11 cellular contexts compared by ENCODE assay signal in genomic region chr11:46718155-46719019, GRCh38. TPM values are rescaled to one million over a fixed set of nuclear protein-coding genes. Genes with fewer than 3 reads are reported as not detected.
DNase-seq lines count a peak whose midpoint lies in the region; ATAC-seq, FAIRE-seq and TF ChIP-seq lines count a peak whose summit lies in the region.
"Had no signal": no experiment of that assay in that cellular context is flagged by ENCODE, and none has a peak within 500 bp of the region (broad histone marks: within the 10 kb centered on the region; RNA-seq: fewer than 3 reads in every experiment).

No MANE protein-coding gene starts in this region.

- no peak overlapping the region for H3K27ac ChIP-seq in osteoblast (ENCODE audit: low read depth, low read length)

- TF ChIP-seq CTCF in osteoblast (IDR thresholded peaks at IDR 0.05; ENCODE audit: extremely low read depth, low read depth, low read length), result no peak

- H3K36me3 Mint-ChIP-seq in activated T-helper 17 cell treated with anti-CD3 and anti-CD28 coated beads, Interleukin-2, amount 50 U/mL, for 72 hours (ENCODE audit: low read depth), result no peaks in the 10 kb centered on the region
- H3K36me3 Mint-ChIP-seq: activated naive CD8-positive, alpha-beta T cell; immature natural killer cell had no signal

- no peaks in the 10 kb centered on the region for H3K27me3 ChIP-seq in osteoblast (ENCODE audit: insufficient read depth, low read length)

- H3K4me2 ChIP-seq in osteoblast (ENCODE audit: insufficient read depth, low read length), result no peak overlapping the region

- no peaks in the 10 kb centered on the region for H3K79me2 ChIP-seq in osteoblast (ENCODE audit: insufficient read depth, low read length)

- H3K9me3 ChIP-seq in osteoblast (ENCODE audit: low read depth, low read length), result no peaks in the 10 kb centered on the region

- no peaks in the 10 kb centered on the region for H3K27me3 Mint-ChIP-seq in activated T-helper 17 cell treated with anti-CD3 and anti-CD28 coated beads, Interleukin-2, amount 50 U/mL, for 72 hours
- H3K27me3 Mint-ChIP-seq: activated naive CD8-positive, alpha-beta T cell had no signal

- no peak overlapping the region for H3K27ac Mint-ChIP-seq in activated T-helper 17 cell treated with anti-CD3 and anti-CD28 coated beads, Interleukin-2, amount 50 U/mL, for 72 hours
- H3K27ac Mint-ChIP-seq: activated naive CD8-positive, alpha-beta T cell; immature natural killer cell had no signal

- DNase-seq in EH (ENCODE audit: low read depth), result peak; percentile 47
- DNase-seq in NCI-H146 (lab: John Stamatoyannopoulos, UW), result peak; percentile 72
- DNase-seq in osteoblast (ENCODE audit: insufficient read length, low spot score, missing footprints), result peak; percentile 54
- no peak for DNase-seq in GM12891 (ENCODE audit: insufficient read length, low spot score)
- DNase-seq in NCI-H82 treated with DMSO at 0.1 percent for 48 hours (lab: John Stamatoyannopoulos, UW; ENCODE audit: unreplicated experiment), result no peak
- DNase-seq: activated CD4-positive, CD25-positive, alpha-beta regulatory T cell; immature natural killer cell had no signal

- no peaks in the 10 kb centered on the region for H4K20me1 ChIP-seq in osteoblast (ENCODE audit: insufficient read depth, low read length)

- H3K4me3 Mint-ChIP-seq in activated T-helper 17 cell treated with anti-CD3 and anti-CD28 coated beads, Interleukin-2, amount 50 U/mL, for 72 hours, result no peak overlapping the region
- H3K4me3 Mint-ChIP-seq: activated naive CD8-positive, alpha-beta T cell; immature natural killer cell had no signal

- peak; percentile 23 for ATAC-seq in activated T-helper 17 cell treated with anti-CD3 and anti-CD28 coated beads, Interleukin-2, amount 50 U/mL, for 72 hours (replicated peaks)
- ATAC-seq in GM21786 (IDR thresholded peaks at IDR 0.05; ENCODE audit: unreplicated experiment), result no peak

- no peaks in the 10 kb centered on the region for H3K36me3 ChIP-seq in osteoblast (ENCODE audit: insufficient read depth, low read length)

- H3K4me1 Mint-ChIP-seq in activated T-helper 17 cell treated with anti-CD3 and anti-CD28 coated beads, Interleukin-2, amount 50 U/mL, for 72 hours, result peaks cover 5% of the 10 kb centered on the region
- H3K4me1 Mint-ChIP-seq: immature natural killer cell had no signal

- peak overlapping the region; percentile 36 for H2AFZ ChIP-seq in osteoblast (ENCODE audit: low read length)

- no peak for FAIRE-seq in GM12891 (lab: Jason Lieb, UNC)
- FAIRE-seq: endometrium had no signal

- H3K9me3 Mint-ChIP-seq in activated T-helper 17 cell treated with anti-CD3 and anti-CD28 coated beads, Interleukin-2, amount 50 U/mL, for 72 hours, result no peaks in the 10 kb centered on the region
- H3K9me3 Mint-ChIP-seq: immature natural killer cell had no signal

- TF ChIP-seq POLR2A in GM12891 (IDR thresholded peaks at IDR 0.05; ENCODE audit: low read depth, low read length), result no peak

- no peak overlapping the region for H3K4me3 ChIP-seq in osteoblast (ENCODE audit: insufficient read depth, low read length)

- peaks cover 13% of the 10 kb centered on the region for H3K4me1 ChIP-seq in osteoblast (ENCODE audit: insufficient read depth, low read length)

TF ChIP-seq in GM12891, 5 proteins besides CTCF, POLR2A, EP300 and RAD21:
- TF ChIP-seq SPI1 (IDR thresholded peaks at IDR 0.05; ENCODE audit: low read depth, low read length) (no peak), POU2F2 (IDR thresholded peaks at IDR 0.05; ENCODE audit: low read depth, low read length) (no peak)

RNA-seq across cellular contexts. Expression of gene F2, which starts 0.6 kb away (rescaled TPM):
- not detected for total RNA-seq in activated T-helper 17 cell treated with anti-CD3 and anti-CD28 coated beads, Interleukin-2, amount 50 U/mL, for 72 hours
- not detected in 2 replicates for total RNA-seq in osteoblast
- polyA plus RNA-seq in GM12891 (2012; ENCODE audit: low read depth, missing spikeins), result not detected
- polyA plus RNA-seq: immature natural killer cell had no signal

RNA-seq across cellular contexts. Expression of gene ZNF408, which starts 17.6 kb away (rescaled TPM):
- 10 to 100 TPM; 10.5 to 15.1 TPM for total RNA-seq in activated T-helper 17 cell treated with anti-CD3 and anti-CD28 coated beads, Interleukin-2, amount 50 U/mL, for 72 hours
- total RNA-seq in osteoblast, result 16.2 and 16.3 TPM in 2 replicates
- 7.8 TPM for polyA plus RNA-seq in GM12891 (2012; ENCODE audit: low read depth, missing spikeins)

RNA-seq across cellular contexts. Expression of gene ARHGAP1, which starts 18.0 kb away (rescaled TPM):
- 10 to 100 TPM; 43.5 to 49.6 TPM for total RNA-seq in activated T-helper 17 cell treated with anti-CD3 and anti-CD28 coated beads, Interleukin-2, amount 50 U/mL, for 72 hours
- total RNA-seq in osteoblast, result 88.3 and 100 TPM in 2 replicates
- 18.2 TPM for polyA plus RNA-seq in GM12891 (2012; ENCODE audit: low read depth, missing spikeins)

Comparison
In these comparisons a context has a peak if more than half of its experiments do, and no peak if none do; other contexts are left out.
1. DNase-seq: peak in EH (single experiment), NCI-H146 (single experiment) and osteoblast (single experiment); none in GM12891 (single experiment) and NCI-H82 treated with DMSO at 0.1 percent for 48 hours (single experiment).